Comparison of ENCODE assay signal across 17 cellular contexts in the genomic region with DNA sequence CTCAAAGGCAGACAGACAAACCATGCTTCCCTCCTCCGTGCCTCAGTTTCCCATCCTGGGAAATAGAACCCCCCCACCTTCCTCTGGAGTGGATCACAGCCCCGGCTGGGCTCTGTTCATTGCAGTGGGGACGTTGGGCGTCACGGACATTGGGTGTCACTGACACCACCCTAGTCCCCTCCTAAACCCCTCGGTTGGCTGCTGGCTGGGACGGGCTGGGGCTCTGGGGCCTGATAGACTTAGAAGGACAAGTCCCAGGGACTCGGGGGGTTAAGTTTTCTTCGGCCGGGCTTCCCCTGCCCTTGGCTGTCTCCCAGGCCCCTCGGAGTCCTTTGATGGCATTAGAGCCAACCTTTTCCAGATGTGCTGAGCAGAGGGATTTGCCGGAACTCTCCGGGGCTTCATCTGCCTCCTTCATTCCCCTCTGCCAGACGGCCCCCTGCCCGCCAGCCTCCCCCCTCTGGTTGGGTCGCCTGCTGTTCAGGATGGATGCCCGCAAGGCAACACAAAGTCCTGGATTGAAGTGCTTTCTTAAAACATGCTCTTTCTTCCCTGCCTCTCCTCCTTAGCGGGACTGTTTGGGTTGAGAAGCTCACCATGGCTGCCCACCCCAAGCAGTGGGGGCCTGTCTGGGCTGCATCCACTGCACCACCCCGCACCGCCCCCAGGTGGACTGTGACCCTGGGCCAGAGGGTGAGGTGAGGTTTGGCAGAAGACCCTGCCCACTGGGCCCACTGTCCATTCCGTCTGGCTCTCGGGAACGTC.
DNase-seq lines count a peak whose midpoint lies in the region; ATAC-seq and TF ChIP-seq lines count a peak whose summit lies in the region.
"Had no signal": no experiment of that assay in that cellular context is flagged by ENCODE, and none has a peak within 500 bp of the region (broad histone marks: within the 10 kb centered on the region; RNA-seq: fewer than 3 reads in every experiment).

No MANE protein-coding gene starts in this region.

- H3K27me3 Mint-ChIP-seq in H9 (ENCODE audit: low read depth) = peaks cover 2% of the 10 kb centered on the region
- no peaks in the 10 kb centered on the region for H3K27me3 Mint-ChIP-seq in progenitor cell of endocrine pancreas

- H2BK120ac ChIP-seq in H9 (ENCODE audit: low read depth, low read length, poor library complexity, severe bottlenecking) (no peak overlapping the region), mesendoderm (ENCODE audit: low read depth, low read length) (no peak overlapping the region)

- H3K4me2 ChIP-seq in H9 (ENCODE audit: insufficient read depth, insufficient read length, low read length) (no peak overlapping the region), mesendoderm (ENCODE audit: low read length) (no peak overlapping the region)

- no CpG with 5 or more reads among the region's 23 CpGs for WGBS in H9 (ENCODE audit: extremely low coverage, insufficient read length, low lambda C conversion rate)
- no CpG with 5 or more reads among the region's 23 CpGs for WGBS in mesendoderm (ENCODE audit: extremely low coverage, insufficient coverage, low lambda C conversion rate)

- H2AK5ac ChIP-seq in H9 (ENCODE audit: insufficient read length, low read length) = no peak overlapping the region
- no peak overlapping the region for H2AK5ac ChIP-seq in mesendoderm (ENCODE audit: low read length)

- no peak overlapping the region for H2BK20ac ChIP-seq in H9 (ENCODE audit: low read depth, low read length, poor library complexity, severe bottlenecking)

- H3K56ac ChIP-seq in H9 (ENCODE audit: insufficient read length, low read depth, low read length) = no peak overlapping the region
- H3K56ac ChIP-seq in mesendoderm (ENCODE audit: low read length) = peak overlapping the region; percentile 67

- no peak overlapping the region for H3T11ph ChIP-seq in H9 (ENCODE audit: low read length)

- H3K9ac ChIP-seq in H9 (ENCODE audit: extremely low read depth, insufficient read length, low read length) = no peak overlapping the region
- peak overlapping the region; percentile 38 for H3K9ac ChIP-seq in mesendoderm (ENCODE audit: low read length)

- H3K14ac ChIP-seq in H9 (ENCODE audit: insufficient read depth, low read length) = peak overlapping the region; percentile 36; the same call in 1 of the 2 replicates

- no peaks in the 10 kb centered on the region for H3K27me3 ChIP-seq in H9 (ENCODE audit: insufficient read depth, low read length)
- H3K27me3 ChIP-seq in mesendoderm (ENCODE audit: insufficient read depth, low read length, poor library complexity) = no peaks in the 10 kb centered on the region
- H3K27me3 ChIP-seq: MG63 had no signal

- H3K79me1 ChIP-seq in H9 (ENCODE audit: insufficient read depth, low read depth, low read length, poor library complexity, severe bottlenecking) (no peaks in the 10 kb centered on the region), mesendoderm (ENCODE audit: low read length) (no peaks in the 10 kb centered on the region)

- H2BK15ac ChIP-seq in H9 (ENCODE audit: low read depth, low read length) (no peak overlapping the region), mesendoderm (replicated peaks; ENCODE audit: low read depth) (no peak overlapping the region)

- H3K4me1 Mint-ChIP-seq in H9 (peaks cover 24 to 27% of the 10 kb centered on the region in 2 experiments), progenitor cell of endocrine pancreas (ENCODE audit: low read depth) (no peaks in the 10 kb centered on the region)

- H4K5ac ChIP-seq in H9 (ENCODE audit: insufficient read length, low read depth, low read length) (no peak overlapping the region), mesendoderm (ENCODE audit: low read length) (no peak overlapping the region)

- H3K9me3 Mint-ChIP-seq in H9 (no peaks in the 10 kb centered on the region), progenitor cell of endocrine pancreas (ENCODE audit: low read depth) (no peaks in the 10 kb centered on the region)
- no peaks in the 10 kb centered on the region for H3K9me3 Mint-ChIP-seq in activated naive CD4-positive, alpha-beta T cell treated with anti-CD3 and anti-CD28 coated beads, Interleukin-2, amount 50 U/mL, for 72 hours

- H4K20me1 ChIP-seq in H9 (ENCODE audit: control insufficient read depth, insufficient read depth, insufficient read length) = no peaks in the 10 kb centered on the region

- no peak overlapping the region for H4K91ac ChIP-seq in H9 (ENCODE audit: insufficient read length, low read depth, low read length)

- no peak overlapping the region for H3K23ac ChIP-seq in H9 (ENCODE audit: insufficient read length, low read depth, low read length)
- peak overlapping the region; percentile 89 for H3K23ac ChIP-seq in mesendoderm (ENCODE audit: low read length)

- no peaks in the 10 kb centered on the region for H3K9me3 ChIP-seq in H9 (ENCODE audit: control insufficient read depth, low read depth, low read length)
- H3K9me3 ChIP-seq: MG63 had no signal

- H3K4me3 Mint-ChIP-seq in H9 = peak overlapping the region in 1 of 2 experiments; percentile 54; a peak in 3 of 5 replicates
- H3K4me3 Mint-ChIP-seq in progenitor cell of endocrine pancreas (ENCODE audit: low read depth) = no peak overlapping the region
- H3K4me3 Mint-ChIP-seq: CD4-positive, CD25-positive, alpha-beta regulatory T cell had no signal

- H3K18ac ChIP-seq in H9 (ENCODE audit: insufficient read length, low read depth, low read length) (no peak overlapping the region), mesendoderm (ENCODE audit: low read length) (no peak overlapping the region)

- H4K8ac ChIP-seq in H9 (replicated peaks; ENCODE audit: insufficient read length, low read depth, low read length) (no peak overlapping the region), mesendoderm (ENCODE audit: low read depth, low read length) (no peak overlapping the region)

- H3K79me2 ChIP-seq in H9 (ENCODE audit: insufficient read depth, low read length) = no peaks in the 10 kb centered on the region
- H3K79me2 ChIP-seq in mesendoderm (ENCODE audit: control insufficient read depth, insufficient read depth, low read length) = no peaks in the 10 kb centered on the region

- H3K4me3 ChIP-seq in mesendoderm (ENCODE audit: low read length) = no peak overlapping the region
- H3K4me3 ChIP-seq: MG63 had no signal

- no peaks in the 10 kb centered on the region for H3K23me2 ChIP-seq in H9 (ENCODE audit: insufficient read length, low read depth, low read length, poor library complexity, severe bottlenecking)

- no peak overlapping the region for H2BK5ac ChIP-seq in H9 (ENCODE audit: insufficient read length, low read length)
- no peak overlapping the region for H2BK5ac ChIP-seq in mesendoderm (ENCODE audit: low read length)

- H3K36me3 Mint-ChIP-seq in H9 (ENCODE audit: insufficient read depth in 1 of 3, low read depth in 3 of 3) (no peaks in the 10 kb centered on the region; a peak in 1 of 7 replicates), progenitor cell of endocrine pancreas (ENCODE audit: insufficient read depth) (no peaks in the 10 kb centered on the region)
- no peaks in the 10 kb centered on the region for H3K36me3 Mint-ChIP-seq in activated naive CD4-positive, alpha-beta T cell treated with anti-CD3 and anti-CD28 coated beads, Interleukin-2, amount 50 U/mL, for 72 hours
- H3K36me3 Mint-ChIP-seq: CD4-positive, CD25-positive, alpha-beta regulatory T cell had no signal

- no peak overlapping the region for H2BK12ac ChIP-seq in H9 (ENCODE audit: insufficient read length, low read depth, low read length)

- H3K27ac ChIP-seq in H9 (ENCODE audit: insufficient read length, low read depth, low read length) (no peak overlapping the region), mesendoderm (ENCODE audit: low read depth, low read length) (no peak overlapping the region)

- H3K36me3 ChIP-seq in mesendoderm (ENCODE audit: control insufficient read depth, insufficient read depth, low read length) = no peaks in the 10 kb centered on the region
- H3K36me3 ChIP-seq: MG63 had no signal

- no peak for ATAC-seq in activated naive CD4-positive, alpha-beta T cell treated with anti-CD3 and anti-CD28 coated beads, Interleukin-2, amount 50 U/mL, for 72 hours

- peak; percentile 62 for DNase-seq in H9
- peak; percentile 60 for DNase-seq in ecto neural progenitor cell (ENCODE audit: low spot score)
- DNase-seq in mesendoderm = peak; percentile 42
- no peak for DNase-seq in progenitor cell of endocrine pancreas (ENCODE audit: low spot score, unreplicated experiment)
- DNase-seq in activated T-cell treated with anti-CD3 and anti-CD28 coated beads, Interleukin-2, amount 50 U/mL, for 48 hours = no peak
- DNase-seq in activated naive CD4-positive, alpha-beta T cell treated with anti-CD3 and anti-CD28 coated beads, Interleukin-2, amount 50 U/mL, for 72 hours (ENCODE audit: low spot score in 2 of 2) = no peak
- no peak for DNase-seq in RPMI8226
- DNase-seq: ACHN; AML-193; Calu3; CD4-positive, CD25-positive, alpha-beta regulatory T cell; IMR-90; Karpas-422; MG63; NCI-H1092; NCI-H2081 treated with DMSO at 0.1 percent for 48 hours; NCI-H510A treated with DMSO at 0.1 percent for 48 hours had no signal

- H3K27ac Mint-ChIP-seq in H9 (peak overlapping the region in 2 of 3 experiments; percentile 55 to 70; a peak in 3 of 7 replicates), progenitor cell of endocrine pancreas (peak overlapping the region; percentile 33)
- H3K27ac Mint-ChIP-seq in activated naive CD4-positive, alpha-beta T cell treated with anti-CD3 and anti-CD28 coated beads, Interleukin-2, amount 50 U/mL, for 72 hours = no peak overlapping the region
- H3K27ac Mint-ChIP-seq: CD4-positive, CD25-positive, alpha-beta regulatory T cell had no signal

- H3K4ac ChIP-seq in H9 (ENCODE audit: low read depth, low read length) = no peak overlapping the region
- H3K4ac ChIP-seq in mesendoderm (ENCODE audit: low read depth, low read length) = no peak overlapping the region

- H3K4me1 ChIP-seq in H9 (ENCODE audit: insufficient read depth, low read length) (peaks cover 4% of the 10 kb centered on the region; the same call in 1 of the 2 replicates), mesendoderm (ENCODE audit: control insufficient read depth, low read depth, low read length) (peaks cover 4% of the 10 kb centered on the region)

- no peak overlapping the region for H2AFZ ChIP-seq in H9 (ENCODE audit: low read length)

- TF ChIP-seq CTCF in H9 (conservative IDR thresholded peaks at IDR 0.05) = peak; percentile 43
- no peak for TF ChIP-seq CTCF in progenitor cell of endocrine pancreas (IDR thresholded peaks at IDR 0.05; ENCODE audit: unreplicated experiment)

Comparison
In these comparisons a context has a peak if more than half of its experiments do, and no peak if none do; other contexts are left out.
1. DNase-seq: peak in H9 (single experiment), ecto neural progenitor cell (single experiment) and mesendoderm (single experiment); none in progenitor cell of endocrine pancreas (single experiment), activated T-cell treated with anti-CD3 and anti-CD28 coated beads, Interleukin-2, amount 50 U/mL, for 48 hours (0 of 2), activated naive CD4-positive, alpha-beta T cell treated with anti-CD3 and anti-CD28 coated beads, Interleukin-2, amount 50 U/mL, for 72 hours (0 of 2) and RPMI8226 (single experiment).
2. H3K27ac Mint-ChIP-seq: peak in H9 (2 of 3) and progenitor cell of endocrine pancreas (single experiment); none in activated naive CD4-positive, alpha-beta T cell treated with anti-CD3 and anti-CD28 coated beads, Interleukin-2, amount 50 U/mL, for 72 hours (0 of 2).